ENCODE assay signal across 8 cellular contexts in genomic region chrX:23782863-23783568, GRCh38. TPM values are rescaled to one million over a fixed set of nuclear protein-coding genes. Genes with fewer than 3 reads are reported as not detected.
DNase-seq lines count a peak whose midpoint lies in the region; ATAC-seq and FAIRE-seq lines count a peak whose summit lies in the region.

Gene SAT1, plus strand, starts transcription at chrX:23783173. Its CDS starts 179 bp downstream, at chrX:23783352.

- no peaks in the 10 kb centered on the region for H3K27me3 Mint-ChIP-seq in effector memory CD8-positive, alpha-beta T cell
- H3K27me3 Mint-ChIP-seq in memory B cell: no peaks in the 10 kb centered on the region

- H3K9me3 Mint-ChIP-seq in effector memory CD8-positive, alpha-beta T cell: no peaks in the 10 kb centered on the region
- H3K9me3 Mint-ChIP-seq in memory B cell: no peaks in the 10 kb centered on the region

- peak; percentile 86 for FAIRE-seq in HTR-8/SVneo (lab: Jason Lieb, UNC)

- H3K27ac Mint-ChIP-seq in effector memory CD8-positive, alpha-beta T cell: peak within 1 kb of the TSS; percentile 90 to 95
- peak within 1 kb of the TSS; percentile 96 for H3K27ac Mint-ChIP-seq in memory B cell

- H3K4me1 Mint-ChIP-seq in effector memory CD8-positive, alpha-beta T cell (ENCODE audit: low read depth in 2 of 2): peaks cover 13 to 25% of the 10 kb centered on the region in 2 donors
- peaks cover 9% of the 10 kb centered on the region for H3K4me1 Mint-ChIP-seq in memory B cell

- ATAC-seq in GM21367 (IDR thresholded peaks at IDR 0.05; ENCODE audit: unreplicated experiment) (peak; percentile 88), memory B cell (ENCODE audit: low read depth) (peak; percentile 81)
- peak; percentile 85 for ATAC-seq in effector memory CD8-positive, alpha-beta T cell (replicated peaks)

- DNase-seq in Caki2 (ENCODE audit: low read depth) (peak; percentile 92), HTR-8/SVneo (ENCODE audit: insufficient read length, low spot score) (peak; percentile 79), NOMO-1 treated with DMSO at 0.1 percent for 48 hours (lab: John Stamatoyannopoulos, UW; ENCODE audit: unreplicated experiment) (peak; percentile 96), memory B cell (ENCODE audit: low spot score in 2 of 2) (peak; percentile 86 to 89)
- DNase-seq in activated CD8-positive, alpha-beta memory T cell treated with anti-CD3 and anti-CD28 coated beads for 4 hours (ENCODE audit: low read depth in 2 of 2): peak; percentile 85 to 91
- peak; percentile 89 to 92 (median 91) for DNase-seq in effector memory CD8-positive, alpha-beta T cell
- peak; percentile 81 for DNase-seq in stimulated activated CD8-positive, alpha-beta memory T cell treated with anti-CD3 and anti-CD28 coated beads, Interleukin-12 subunit alpha, Interleukin-12 subunit beta, amount 100 ng/mL, for 4 hours (ENCODE audit: low read depth)

- peaks cover 62% of the 10 kb centered on the region for H3K36me3 Mint-ChIP-seq in effector memory CD8-positive, alpha-beta T cell (ENCODE audit: insufficient read depth)
- H3K36me3 Mint-ChIP-seq in memory B cell: peaks cover 14% of the 10 kb centered on the region

- H3K4me3 Mint-ChIP-seq in effector memory CD8-positive, alpha-beta T cell: peak within 1 kb of the TSS; percentile 95 to 96
- peak within 1 kb of the TSS; percentile 94 for H3K4me3 Mint-ChIP-seq in memory B cell

- in situ Hi-C loops in Caki2 (cut with HindIII; ENCODE audit: low pct_unique_long_range_greater_than_20kb, low sequenced_read_pairs): no loop called here

RNA-seq across cellular contexts. Expression of gene SAT1, which starts in this region (rescaled TPM):
- total RNA-seq in Caki2 (2014; rRNA removed; shearing (Covaris generic); ENCODE audit: low replicate concordance): 34.3 and 49.8 TPM in 2 replicates

Comparison
In these comparisons a context has a peak if more than half of its experiments do, and no peak if none do; other contexts are left out.
1. Peak in every context shown above with its lines: DNase-seq and ATAC-seq.